ENCODE assay signal across 2 cellular contexts in the genomic region with DNA sequence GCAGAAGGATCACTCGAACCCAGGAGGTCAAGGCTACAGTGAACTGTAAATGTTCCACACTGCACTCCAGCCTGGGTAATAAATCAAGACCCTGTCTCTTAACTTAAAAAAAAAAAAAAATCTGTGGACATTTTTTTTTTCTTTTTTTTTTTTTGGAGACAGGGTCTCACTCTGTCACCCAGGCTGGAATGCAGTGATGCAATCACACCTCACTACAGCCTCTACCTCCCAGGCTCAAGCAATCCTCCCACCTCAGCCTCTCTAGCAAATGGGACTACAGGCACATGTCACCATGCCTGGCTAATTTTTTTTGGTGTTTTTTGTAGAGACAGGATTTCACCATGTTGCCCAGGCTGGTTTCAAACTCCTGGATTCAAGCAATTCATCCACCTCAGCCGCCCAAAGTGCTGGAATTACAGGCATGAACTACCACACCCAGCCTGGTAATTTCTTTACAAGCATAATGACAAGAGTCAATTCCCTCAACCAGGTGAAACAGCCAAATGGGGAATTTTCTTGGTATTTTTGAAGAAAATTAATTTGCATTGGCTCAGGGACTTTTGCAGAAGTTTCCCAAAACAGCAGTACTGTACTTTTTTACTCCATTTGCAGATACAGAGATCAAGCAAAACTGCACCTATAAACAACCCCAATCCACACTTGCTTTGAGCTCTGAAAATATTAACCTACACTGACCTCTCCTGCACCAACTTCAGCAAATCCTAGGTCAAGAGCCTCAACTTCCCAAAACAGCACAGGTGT.
TF ChIP-seq lines count a peak whose summit lies in the region.

No MANE protein-coding gene starts in this region.

TF ChIP-seq in HepG2, 621 proteins besides CTCF, POLR2A, EP300 and RAD21:
- TF ChIP-seq AGO1 (IDR thresholded peaks at IDR 0.05; ENCODE audit: low read depth, low read length, poor library complexity, severe bottlenecking), result no peak
- peak; percentile 89 for TF ChIP-seq ZNF770 (CRISPR knock-in tag; IDR thresholded peaks at IDR 0.05)

TF ChIP-seq in HEK293, 187 proteins besides CTCF, POLR2A, EP300 and RAD21:
- TF ChIP-seq ZNF169 (tag by site-specific recombination; IDR thresholded peaks at IDR 0.05) (no peak), KLF8 (tag by site-specific recombination; IDR thresholded peaks at IDR 0.05) (no peak), ZNF2 (tag by site-specific recombination; IDR thresholded peaks at IDR 0.05) (no peak), KLF1 (tag by site-specific recombination; IDR thresholded peaks at IDR 0.05) (peak; percentile 59; the same call in 1 of the 2 replicates), ZNF621 (tag by site-specific recombination; IDR thresholded peaks at IDR 0.05) (no peak), ZNF521 (tag by site-specific recombination; IDR thresholded peaks at IDR 0.05) (no peak), ZNF121 (tag by site-specific recombination; IDR thresholded peaks at IDR 0.05) (no peak), ZNF362 (tag by site-specific recombination; IDR thresholded peaks at IDR 0.05) (peak; percentile 93), GLIS1 (tag by site-specific recombination; IDR thresholded peaks at IDR 0.05) (peak; percentile 14; the same call in 1 of the 2 replicates), ZBTB6 (tag by site-specific recombination; IDR thresholded peaks at IDR 0.05) (no peak)
- TF ChIP-seq, protein P1, sequence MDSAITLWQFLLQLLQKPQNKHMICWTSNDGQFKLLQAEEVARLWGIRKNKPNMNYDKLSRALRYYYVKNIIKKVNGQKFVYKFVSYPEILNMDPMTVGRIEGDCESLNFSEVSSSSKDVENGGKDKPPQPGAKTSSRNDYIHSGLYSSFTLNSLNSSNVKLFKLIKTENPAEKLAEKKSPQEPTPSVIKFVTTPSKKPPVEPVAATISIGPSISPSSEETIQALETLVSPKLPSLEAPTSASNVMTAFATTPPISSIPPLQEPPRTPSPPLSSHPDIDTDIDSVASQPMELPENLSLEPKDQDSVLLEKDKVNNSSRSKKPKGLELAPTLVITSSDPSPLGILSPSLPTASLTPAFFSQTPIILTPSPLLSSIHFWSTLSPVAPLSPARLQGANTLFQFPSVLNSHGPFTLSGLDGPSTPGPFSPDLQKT (IDR thresholded peaks at IDR 0.05; ENCODE audit: borderline replicate concordance, low read depth, low read length), result no peak
